3 cellular contexts compared by ENCODE assay signal in genomic region chr19:51735759-51736449, GRCh38.
TF ChIP-seq lines count a peak whose summit lies in the region.

No MANE protein-coding gene starts in this region.

TF ChIP-seq in SK-N-SH, 30 proteins besides CTCF, POLR2A, EP300 and RAD21:
- TF ChIP-seq SIN3A (IDR thresholded peaks at IDR 0.05; ENCODE audit: borderline replicate concordance, low read depth, low read length) (no peak), TAF1 (IDR thresholded peaks at IDR 0.05; ENCODE audit: borderline replicate concordance, low read depth, low read length) (no peak), FOXJ3 (CRISPR knock-in tag; IDR thresholded peaks at IDR 0.05) (no peak), ZBTB33 (IDR thresholded peaks at IDR 0.05; ENCODE audit: borderline replicate concordance, low read depth) (no peak), FOXM1 (IDR thresholded peaks at IDR 0.05; ENCODE audit: low read depth) (no peak), SMC3 (IDR thresholded peaks at IDR 0.05; ENCODE audit: low read depth, low read length) (no peak), POLR2AphosphoS5 (IDR thresholded peaks at IDR 0.05; ENCODE audit: low read depth, low read length) (no peak), NRF1 (IDR thresholded peaks at IDR 0.05; ENCODE audit: low read depth, low read length) (no peak), JUND (IDR thresholded peaks at IDR 0.05) (no peak), USF2 (IDR thresholded peaks at IDR 0.05; ENCODE audit: borderline replicate concordance, low read depth, low read length) (no peak), ELF1 (IDR thresholded peaks at IDR 0.05) (no peak), CHD2 (IDR thresholded peaks at IDR 0.05; ENCODE audit: low read length, partially characterized antibody) (no peak), MAX (IDR thresholded peaks at IDR 0.05; ENCODE audit: low read depth) (no peak), RCOR1 (IDR thresholded peaks at IDR 0.05; ENCODE audit: low read length) (no peak), YY1 (IDR thresholded peaks at IDR 0.05; ENCODE audit: low read depth) (no peak), TEAD4 (IDR thresholded peaks at IDR 0.05; ENCODE audit: borderline replicate concordance, insufficient read depth) (no peak), MEF2A (IDR thresholded peaks at IDR 0.05; ENCODE audit: borderline replicate concordance, low read depth) (no peak), RXRA (IDR thresholded peaks at IDR 0.05; ENCODE audit: borderline replicate concordance, low read depth) (no peak), PBX3 (IDR thresholded peaks at IDR 0.05) (no peak)

TF ChIP-seq in SK-N-SH treated with all-trans-retinoic acid at 6 μM for 48 hours, 23 proteins besides CTCF, POLR2A, EP300 and RAD21:
- TF ChIP-seq SNAI2 (CRISPR knock-in tag; IDR thresholded peaks at IDR 0.05) (no peak), ZNF70 (CRISPR knock-in tag; IDR thresholded peaks at IDR 0.05) (no peak), TSHZ2 (CRISPR knock-in tag; IDR thresholded peaks at IDR 0.05) (no peak), OSR1 (CRISPR knock-in tag; IDR thresholded peaks at IDR 0.05) (no peak), ZC3H10 (CRISPR knock-in tag; IDR thresholded peaks at IDR 0.05) (no peak), CSRNP3 (CRISPR knock-in tag; IDR thresholded peaks at IDR 0.05) (no peak), CREB5 (CRISPR knock-in tag; IDR thresholded peaks at IDR 0.05; ENCODE audit: low read depth) (no peak), ISL1 (CRISPR knock-in tag; IDR thresholded peaks at IDR 0.05) (no peak), GLIS3 (CRISPR knock-in tag; IDR thresholded peaks at IDR 0.05) (no peak), ZNF565 (CRISPR knock-in tag; conservative IDR thresholded peaks at IDR 0.05; ENCODE audit: low read depth) (no peak), ESRRG (CRISPR knock-in tag; IDR thresholded peaks at IDR 0.05) (no peak), ZFP3 (CRISPR knock-in tag; IDR thresholded peaks at IDR 0.05) (no peak), POU6F1 (CRISPR knock-in tag; IDR thresholded peaks at IDR 0.05; ENCODE audit: borderline replicate concordance, low read depth) (no peak), TCF4 (CRISPR knock-in tag; IDR thresholded peaks at IDR 0.05; ENCODE audit: borderline replicate concordance) (no peak), CSDC2 (CRISPR knock-in tag; IDR thresholded peaks at IDR 0.05) (no peak), ARNTL (CRISPR knock-in tag; IDR thresholded peaks at IDR 0.05; ENCODE audit: borderline replicate concordance, low read depth) (no peak), RARB (CRISPR knock-in tag; IDR thresholded peaks at IDR 0.05) (no peak)

TF ChIP-seq in K562, 482 proteins besides CTCF, POLR2A, EP300 and RAD21 (continues in another document):
- TF ChIP-seq ZNF395 (CRISPR knock-in tag; IDR thresholded peaks at IDR 0.05) (0 out of 2 replicates have a peak, but pooled peaks have one; percentile 34), CBFA2T3 (IDR thresholded peaks at IDR 0.05) (peak; percentile 74), HOMEZ (CRISPR knock-in tag; IDR thresholded peaks at IDR 0.05) (no peak), RBM17 (IDR thresholded peaks at IDR 0.05; ENCODE audit: borderline replicate concordance, low read depth, low read length) (no peak), CHD4 (IDR thresholded peaks at IDR 0.05; ENCODE audit: insufficient read depth, insufficient replicate concordance, low read depth, low read length, poor library complexity, severe bottlenecking) (no peak), VEZF1 (CRISPR knock-in tag; IDR thresholded peaks at IDR 0.05) (peak; percentile 51), ZNF740 (CRISPR knock-in tag; IDR thresholded peaks at IDR 0.05) (no peak), ZNF740 (tag; IDR thresholded peaks at IDR 0.05) (no peak), EWSR1 (IDR thresholded peaks at IDR 0.05; ENCODE audit: borderline replicate concordance, low read depth, partially characterized antibody) (no peak), SNIP1 (IDR thresholded peaks at IDR 0.05; ENCODE audit: low read depth) (no peak), JUN (IDR thresholded peaks at IDR 0.05; ENCODE audit: borderline replicate concordance, low read depth, low read length) (peak; percentile 29; the same call in 1 of the 2 replicates), JUN (CRISPR knock-in tag; IDR thresholded peaks at IDR 0.05; ENCODE audit: borderline replicate concordance) (no peak), ZBTB33 (CRISPR knock-in tag; IDR thresholded peaks at IDR 0.05) (no peak), ZBTB12 (CRISPR knock-in tag; IDR thresholded peaks at IDR 0.05) (peak; percentile 52; the same call in 1 of the 2 replicates), NCOA1 (IDR thresholded peaks at IDR 0.05; ENCODE audit: low read depth) (no peak), ZBTB2 (IDR thresholded peaks at IDR 0.05) (no peak), MAX (CRISPR knock-in tag; IDR thresholded peaks at IDR 0.05) (0 out of 2 replicates have a peak, but pooled peaks have one; percentile 40), ZNF175 (CRISPR knock-in tag; IDR thresholded peaks at IDR 0.05; ENCODE audit: low read depth) (peak; percentile 78), SMARCA4 (IDR thresholded peaks at IDR 0.05) (peak; percentile 50; the same call in 1 of the 2 replicates), TEAD4 (IDR thresholded peaks at IDR 0.05; ENCODE audit: low read length) (peak; percentile 30; the same call in 1 of the 2 replicates), TEAD4 (CRISPR knock-in tag; IDR thresholded peaks at IDR 0.05; ENCODE audit: borderline replicate concordance) (no peak), HNRNPK (IDR thresholded peaks at IDR 0.05; ENCODE audit: low read depth, low read length, poor library complexity, severe bottlenecking) (no peak), NFATC3 (IDR thresholded peaks at IDR 0.05) (no peak), FOSL1 (tag; conservative IDR thresholded peaks at IDR 0.05) (peak; percentile 75), CREM (IDR thresholded peaks at IDR 0.05; ENCODE audit: low read depth) (peak; percentile 43), SFPQ (IDR thresholded peaks at IDR 0.05; ENCODE audit: low read depth, low read length) (no peak), PCBP1 (IDR thresholded peaks at IDR 0.05; ENCODE audit: low read depth, low read length, poor library complexity, severe bottlenecking) (no peak), ARID1B (IDR thresholded peaks at IDR 0.05) (peak; percentile 77), CREBBP (IDR thresholded peaks at IDR 0.05; ENCODE audit: low read depth, low read length) (no peak), TAL1 (IDR thresholded peaks at IDR 0.05) (peak; percentile 38), SMARCE1 (IDR thresholded peaks at IDR 0.05) (peak; percentile 49; the same call in 1 of the 2 replicates), SMAD4 (CRISPR knock-in tag; conservative IDR thresholded peaks at IDR 0.05) (peak; percentile 19; the same call in 1 of the 2 replicates), FIP1L1 (IDR thresholded peaks at IDR 0.05; ENCODE audit: low read depth, low read length, poor library complexity, severe bottlenecking) (no peak), ATF4 (CRISPR knock-in tag; IDR thresholded peaks at IDR 0.05) (no peak), GATA2 (CRISPR knock-in tag; IDR thresholded peaks at IDR 0.05) (no peak), MXI1 (IDR thresholded peaks at IDR 0.05; ENCODE audit: low read depth, low read length) (no peak), NCOR1 (IDR thresholded peaks at IDR 0.05) (peak; percentile 47), RBFOX2 (IDR thresholded peaks at IDR 0.05; ENCODE audit: low read depth, low read length) (no peak)
